In the genomic region with DNA sequence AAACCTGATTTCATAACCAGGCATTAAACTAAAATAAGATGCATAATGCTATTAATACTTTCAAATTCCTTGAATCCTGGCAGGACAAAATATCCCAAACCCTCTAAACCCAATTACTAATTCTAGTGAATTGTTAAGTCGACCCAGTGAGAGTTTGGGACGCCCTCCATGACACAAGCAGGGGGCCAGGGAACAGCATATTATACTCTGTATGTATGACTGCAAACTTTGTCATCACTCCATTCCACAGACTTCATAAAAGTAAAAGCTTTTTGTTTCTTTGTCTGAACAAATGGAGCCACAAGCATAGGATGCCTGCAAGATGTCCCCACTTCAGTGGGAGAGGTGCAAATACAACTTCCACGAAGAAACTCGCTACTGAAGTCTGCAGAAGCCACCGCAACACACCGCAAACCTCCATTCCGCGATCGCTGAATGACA, we compare ENCODE assay signal across 8 cellular contexts. TPM values are rescaled to one million over a fixed set of nuclear protein-coding genes. Genes with fewer than 3 reads are reported as not detected.
DNase-seq lines count a peak whose midpoint lies in the region; ATAC-seq, FAIRE-seq and TF ChIP-seq lines count a peak whose summit lies in the region.

No MANE protein-coding gene starts in this region.

- DNase-seq in CD8-positive, alpha-beta memory T cell, result peak in 4 of 5 donors; percentile 25 to 74 (median 38)
- DNase-seq in RWPE1 (ENCODE audit: low spot score) (no peak), cerebellar nuclear complex (lab: John Stamatoyannopoulos, UW) (no peak), H54 (ENCODE audit: insufficient read length, low spot score) (no peak)
- peak in 1 of 2 donors; percentile 29 for DNase-seq in central memory CD8-positive, alpha-beta T cell (ENCODE audit: low spot score in 2 of 2)
- peak in 6 of 10 donors; percentile 17 to 69 (median 31) for DNase-seq in naive thymus-derived CD8-positive, alpha-beta T cell

- H3K27me3 ChIP-seq in CD8-positive, alpha-beta memory T cell (ENCODE audit: insufficient read depth, low read length, poor library complexity, severe bottlenecking), result no peaks in the 10 kb centered on the region

- TF ChIP-seq CTCF in RWPE1 (conservative IDR thresholded peaks at IDR 0.05; ENCODE audit: low read depth), result no peak

- CTCF ChIA-PET in CD8-positive, alpha-beta memory T cell (lab: Charles Lee), result interaction anchor here (0.8 to 2.3 kb wide), 7 partner anchors 9 to 41 kb away, joined by 3 to 6 read pairs (median 4); no protein-coding TSS in a partner anchor
- CTCF ChIA-PET in RWPE1 (lab: Yijun Ruan, JAX), result interaction anchor here (0.5 to 2.0 kb wide), 4 partner anchors 33 to 1068 kb away, joined by 3 to 10 read pairs (median 3); no protein-coding TSS in a partner anchor

- peaks cover 43% of the 10 kb centered on the region for H3K4me1 ChIP-seq in CD8-positive, alpha-beta memory T cell (ENCODE audit: insufficient read depth, low read length)

- TF ChIP-seq POLR2A in H54 (IDR thresholded peaks at IDR 0.05; ENCODE audit: low read depth, low read length), result no peak

- POLR2A ChIA-PET in CD8-positive, alpha-beta memory T cell (lab: Charles Lee), result interaction anchor here (1.2 to 2.3 kb wide), 3 partner anchors 9 to 33 kb away, joined by 4 to 12 read pairs (median 11); no protein-coding TSS in a partner anchor
- POLR2A ChIA-PET in RWPE1 (lab: Yijun Ruan, JAX; ENCODE audit: low non-redundant PET), result no interaction called here
- POLR2A ChIA-PET in naive thymus-derived CD8-positive, alpha-beta T cell (lab: Charles Lee), result interaction anchor here (0.9 to 3.9 kb wide), 5 partner anchors 9 to 502 kb away, joined by 3 to 18 read pairs (median 12); no protein-coding TSS in a partner anchor

- H3K36me3 Mint-ChIP-seq in CD8-positive, alpha-beta memory T cell, result peaks cover 0 to 9% (median 0%) of the 10 kb centered on the region in 3 donors
- H3K36me3 Mint-ChIP-seq in central memory CD8-positive, alpha-beta T cell (ENCODE audit: insufficient read depth), result peaks cover 20% of the 10 kb centered on the region
- H3K36me3 Mint-ChIP-seq in naive thymus-derived CD8-positive, alpha-beta T cell, result peaks cover 0 to 5% (median 0%) of the 10 kb centered on the region in 3 donors

- ATAC-seq in central memory CD8-positive, alpha-beta T cell (replicated peaks; ENCODE audit: extremely low read depth, poor library complexity, severe bottlenecking), result peak; percentile 2
- peak; percentile 4 to 7 for ATAC-seq in naive thymus-derived CD8-positive, alpha-beta T cell
- ATAC-seq in HG02970 (IDR thresholded peaks at IDR 0.05; ENCODE audit: low FRiP score, unreplicated experiment), result no peak
- ATAC-seq in HG02642 (IDR thresholded peaks at IDR 0.05; ENCODE audit: poor library complexity, unreplicated experiment), result no peak

- H3K9me3 ChIP-seq in CD8-positive, alpha-beta memory T cell (ENCODE audit: low read length), result no peaks in the 10 kb centered on the region

- peak overlapping the region; percentile 82 for H3K27ac ChIP-seq in CD8-positive, alpha-beta memory T cell (ENCODE audit: low read depth, low read length)
- peak overlapping the region; percentile 95 for H3K27ac ChIP-seq in RWPE1

- H3K36me3 ChIP-seq in CD8-positive, alpha-beta memory T cell (ENCODE audit: insufficient read depth, low read length), result no peaks in the 10 kb centered on the region

- no peaks in the 10 kb centered on the region for H3K9me3 Mint-ChIP-seq in CD8-positive, alpha-beta memory T cell
- H3K9me3 Mint-ChIP-seq in central memory CD8-positive, alpha-beta T cell, result no peaks in the 10 kb centered on the region
- no peaks in the 10 kb centered on the region for H3K9me3 Mint-ChIP-seq in naive thymus-derived CD8-positive, alpha-beta T cell

- peak overlapping the region; percentile 93 to 98 (median 94) for H3K4me3 Mint-ChIP-seq in CD8-positive, alpha-beta memory T cell
- H3K4me3 Mint-ChIP-seq in central memory CD8-positive, alpha-beta T cell, result peak overlapping the region; percentile 98
- peak overlapping the region; percentile 89 to 98 (median 96) for H3K4me3 Mint-ChIP-seq in naive thymus-derived CD8-positive, alpha-beta T cell

- H3K27me3 Mint-ChIP-seq in CD8-positive, alpha-beta memory T cell, result no peaks in the 10 kb centered on the region
- H3K27me3 Mint-ChIP-seq in central memory CD8-positive, alpha-beta T cell, result no peaks in the 10 kb centered on the region
- no peaks in the 10 kb centered on the region for H3K27me3 Mint-ChIP-seq in naive thymus-derived CD8-positive, alpha-beta T cell

- peaks cover 39 to 61% (median 52%) of the 10 kb centered on the region in 3 donors for H3K4me1 Mint-ChIP-seq in CD8-positive, alpha-beta memory T cell
- peaks cover 37% of the 10 kb centered on the region for H3K4me1 Mint-ChIP-seq in central memory CD8-positive, alpha-beta T cell
- H3K4me1 Mint-ChIP-seq in naive thymus-derived CD8-positive, alpha-beta T cell, result peaks cover 16 to 55% (median 37%) of the 10 kb centered on the region in 4 donors

- H3K27ac Mint-ChIP-seq in CD8-positive, alpha-beta memory T cell, result peak overlapping the region; percentile 94 to 99 (median 98)
- H3K27ac Mint-ChIP-seq in central memory CD8-positive, alpha-beta T cell (ENCODE audit: low read depth), result peak overlapping the region; percentile 96
- H3K27ac Mint-ChIP-seq in naive thymus-derived CD8-positive, alpha-beta T cell, result peak overlapping the region; percentile 92 to 99 (median 98)

- no peak for FAIRE-seq in H54 (lab: Jason Lieb, UNC)

- peak overlapping the region; percentile 85 for H3K4me3 ChIP-seq in CD8-positive, alpha-beta memory T cell (ENCODE audit: low read length)

RNA-seq across cellular contexts. Expression of gene TP53BP2, which starts 1.2 kb away (rescaled TPM):
- total RNA-seq in CD8-positive, alpha-beta memory T cell, result 10 to 100 TPM; 59.5 to 59.6 TPM
- 16.5 TPM for polyA plus RNA-seq in CD8-positive, alpha-beta memory T cell
- total RNA-seq in naive thymus-derived CD8-positive, alpha-beta T cell, result 10 to 100 TPM; 35.9 to 46.2 TPM
- 10 to 100 TPM in 1 of 3 donors, 1 to 10 TPM in 2; 7.4 to 10.8 (median 9.3) TPM for polyA plus RNA-seq in naive thymus-derived CD8-positive, alpha-beta T cell

Comparison
In these comparisons a context has a peak if more than half of its experiments do, and no peak if none do; other contexts are left out.
1. DNase-seq: peak in CD8-positive, alpha-beta memory T cell (4 of 5) and naive thymus-derived CD8-positive, alpha-beta T cell (6 of 10); none in RWPE1 (single experiment), cerebellar nuclear complex (0 of 2) and H54 (single experiment).
2. ATAC-seq: peak in central memory CD8-positive, alpha-beta T cell (single experiment) and naive thymus-derived CD8-positive, alpha-beta T cell (2 of 2); none in HG02970 (single experiment) and HG02642 (single experiment).
3. Peak in every context shown above with its lines, with median percentiles within 50 percentile points of each other: H3K27ac Mint-ChIP-seq and H3K4me3 Mint-ChIP-seq.